ENCODE assay signal across 11 cellular contexts in the genomic region with DNA sequence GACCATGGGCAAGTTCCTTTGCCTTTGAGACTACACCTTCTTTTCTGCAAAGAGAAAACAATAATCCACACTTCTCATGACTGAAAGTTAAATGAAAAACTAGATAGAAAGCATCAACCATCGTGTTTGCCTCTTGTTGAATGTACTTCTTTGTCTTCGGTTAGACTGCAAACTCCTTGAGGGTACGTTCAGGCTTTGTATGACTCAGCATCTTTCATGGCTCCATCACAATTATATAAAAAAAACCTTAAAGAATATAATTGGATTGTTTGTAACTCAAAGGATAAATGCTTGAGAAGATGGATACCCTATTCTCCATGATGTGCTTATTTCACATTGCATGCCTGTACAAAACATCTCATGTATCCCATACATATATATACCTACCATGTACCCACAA.
"Had no signal": no experiment of that assay in that cellular context is flagged by ENCODE, and none has a peak within 500 bp of the region (broad histone marks: within the 10 kb centered on the region; RNA-seq: fewer than 3 reads in every experiment).

No MANE protein-coding gene starts in this region.

- H3K4me3 ChIP-seq: GM23248, GM23338, HAP-1 had no signal

- H3K4me2 ChIP-seq: GM23338 had no signal

- ATAC-seq: GM23338, HCT116 had no signal

- DNase-seq: GM23248, GOT3, H7, H9, HCEC 1CT, HFFc6 had no signal

- H2AFZ ChIP-seq: GM23248, GM23338 had no signal

- FAIRE-seq: H1, H54 had no signal

- H3K9ac ChIP-seq: GM23248 had no signal

- H3K4me1 ChIP-seq: HAP-1 had no signal

- H3K27ac ChIP-seq: GM23248 had no signal

- H3K9me3 ChIP-seq: HAP-1 had no signal

- H3K36me3 ChIP-seq: HAP-1 had no signal
